10 cellular contexts compared by ENCODE assay signal in the genomic region with DNA sequence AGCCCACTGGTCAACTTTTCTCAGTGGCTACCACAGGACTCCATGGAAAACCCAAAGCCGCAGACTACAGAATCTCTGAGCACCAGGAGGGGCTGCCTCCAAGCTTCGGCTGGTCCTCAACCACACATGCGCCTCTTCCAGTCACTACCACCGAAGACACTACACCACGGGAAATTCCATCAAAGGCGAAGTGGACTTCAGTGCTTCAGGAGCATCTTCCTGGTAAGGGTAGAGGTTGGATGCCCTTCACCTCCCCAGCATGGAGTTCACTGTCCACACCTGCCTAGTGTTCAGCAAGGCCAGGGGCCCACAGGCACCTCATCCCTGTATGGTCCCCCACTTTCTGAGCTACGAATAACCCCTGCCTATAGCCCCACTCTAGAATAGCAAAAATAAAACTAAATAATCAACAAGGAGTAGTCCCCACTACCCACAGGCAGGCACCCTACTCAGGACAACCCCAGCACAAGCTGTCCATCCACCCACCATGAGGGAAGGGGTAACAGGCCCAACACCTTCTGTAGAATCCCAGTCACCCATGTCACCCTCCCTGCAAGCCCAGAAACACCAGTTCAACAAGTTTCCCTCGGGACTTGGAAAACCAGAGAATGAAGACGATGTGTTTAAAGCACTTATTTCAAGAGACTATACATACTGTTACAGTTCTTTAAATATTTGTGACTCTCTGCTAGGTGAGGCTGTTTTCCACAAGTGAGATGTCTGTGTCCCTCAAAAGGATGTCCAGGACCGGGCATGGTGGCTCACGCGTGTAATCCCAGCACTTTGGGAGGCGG. TPM values are rescaled to one million over a fixed set of nuclear protein-coding genes. Genes with fewer than 3 reads are reported as not detected.
A peak's percentile ranks its signal among the peaks of the same experiment; 100 is the strongest.
DNase-seq lines count a peak whose midpoint lies in the region; ATAC-seq and TF ChIP-seq lines count a peak whose summit lies in the region.
"Had no signal": no experiment of that assay in that cellular context is flagged by ENCODE, and none has a peak within 500 bp of the region (broad histone marks: within the 10 kb centered on the region; RNA-seq: fewer than 3 reads in every experiment).

No MANE protein-coding gene starts in this region.

- intact Hi-C loops in Calu3 (cut with micrococcal nuclease; ENCODE audit: unreplicated experiment) (loop anchor here (1.0 kb wide), 1 partner anchor 9 kb away; no protein-coding TSS in a partner anchor), breast epithelium (cut with DNase I; ENCODE audit: low total_unique reads) (no loop called here), body of pancreas (cut with DNase I) (no loop called here)

- H3K36me3 Mint-ChIP-seq in Calu3 (ENCODE audit: insufficient read depth, unreplicated experiment) = peaks cover 58% of the 10 kb centered on the region

- H4K20me1 ChIP-seq in neural cell (ENCODE audit: insufficient read depth) = peaks cover 12% of the 10 kb centered on the region

- DNase-seq in Calu3 (no peak), LNCaP clone FGC (ENCODE audit: low read depth) (no peak), breast epithelium (ENCODE audit: low spot score in 2 of 2) (no peak), body of pancreas (no peak)
- no peak for DNase-seq in stimulated activated CD4-positive, alpha-beta T cell treated with anti-CD3 and anti-CD28 coated beads, Interleukin-4, amount 100 ng/mL, for 4 hours
- DNase-seq: anterior cingulate cortex, substantia nigra had no signal

- peak overlapping the region; percentile 18 for H3K27ac Mint-ChIP-seq in Calu3 (ENCODE audit: unreplicated experiment)

- no peak overlapping the region for H3K9ac ChIP-seq in neural cell (ENCODE audit: low read length)

- no peak for TF ChIP-seq CTCF in Calu3 (IDR thresholded peaks at IDR 0.05; ENCODE audit: unreplicated experiment)
- no peak for TF ChIP-seq CTCF in LNCaP clone FGC (IDR thresholded peaks at IDR 0.05; ENCODE audit: control insufficient read depth, extremely low read depth, insufficient read depth)
- no peak for TF ChIP-seq CTCF in breast epithelium (IDR thresholded peaks at IDR 0.05)
- no peak for TF ChIP-seq CTCF in neural cell (IDR thresholded peaks at IDR 0.05; ENCODE audit: poor library complexity, severe bottlenecking)
- TF ChIP-seq CTCF in body of pancreas (IDR thresholded peaks at IDR 0.05) = no peak

- H3K9me3 Mint-ChIP-seq in Calu3 (ENCODE audit: low read depth, unreplicated experiment) = no peaks in the 10 kb centered on the region

- no peaks in the 10 kb centered on the region for H3K9me3 ChIP-seq in breast epithelium
- H3K9me3 ChIP-seq in neural cell (ENCODE audit: low read length) = no peaks in the 10 kb centered on the region
- H3K9me3 ChIP-seq in body of pancreas = no peaks in the 10 kb centered on the region

- H3K9me2 ChIP-seq in neural cell (ENCODE audit: insufficient read depth, low read length) = no peaks in the 10 kb centered on the region

- no peaks in the 10 kb centered on the region for H3K36me3 ChIP-seq in breast epithelium
- no peaks in the 10 kb centered on the region for H3K36me3 ChIP-seq in neural cell (ENCODE audit: insufficient read depth, low read length)
- peaks cover 0 to 2% of the 10 kb centered on the region in 2 donors for H3K36me3 ChIP-seq in body of pancreas (replicated peaks in 1 of 2; ENCODE audit: insufficient read depth in 1 of 2, low read depth in 2 of 2)

- TF ChIP-seq EP300 in neural cell (conservative IDR thresholded peaks at IDR 0.05; ENCODE audit: poor library complexity, severe bottlenecking) = no peak

- 80 to 82% methylated on average over 13 of the region's 13 CpGs for WGBS in body of pancreas, 2 donors

- peaks cover 63% of the 10 kb centered on the region for H3K4me1 Mint-ChIP-seq in Calu3 (ENCODE audit: low read depth, unreplicated experiment)

- no peaks in the 10 kb centered on the region for H3K27me3 ChIP-seq in breast epithelium
- no peaks in the 10 kb centered on the region for H3K27me3 ChIP-seq in neural cell (ENCODE audit: insufficient read depth, low read depth, low read length)
- no peaks in the 10 kb centered on the region for H3K27me3 ChIP-seq in body of pancreas

- CTCF ChIA-PET in Calu3 (lab: Charles Lee) = no interaction called here

- peaks cover 53% of the 10 kb centered on the region for H3K79me2 ChIP-seq in neural cell (replicated peaks; ENCODE audit: insufficient read depth, low read length)

- BruUV-seq in Calu3 (replicated peaks; lab: Mats Ljungman, UMichigan) = no TSS peak

- no peak for ATAC-seq in GM21529 (IDR thresholded peaks at IDR 0.05; ENCODE audit: unreplicated experiment)
- ATAC-seq in GM19351 (IDR thresholded peaks at IDR 0.05; ENCODE audit: unreplicated experiment) = no peak
- ATAC-seq in body of pancreas = no peak

- no peak for TF ChIP-seq POLR2A in breast epithelium (IDR thresholded peaks at IDR 0.05)
- TF ChIP-seq POLR2A in body of pancreas (IDR thresholded peaks at IDR 0.05) = no peak

- H3K4me3 Mint-ChIP-seq in Calu3 (ENCODE audit: low read depth, unreplicated experiment) = peak overlapping the region; percentile 93

- no peak overlapping the region for H2AFZ ChIP-seq in neural cell (ENCODE audit: low read depth, low read length)

- TF ChIP-seq RAD21 in neural cell (conservative IDR thresholded peaks at IDR 0.05) = no peak

- H3K4me3 ChIP-seq in LNCaP clone FGC (ENCODE audit: low read depth, low read length) (peak overlapping the region; percentile 76), breast epithelium (peak overlapping the region in 1 of 3 donors; percentile 79), neural cell (ENCODE audit: low read length) (peak overlapping the region; percentile 95), body of pancreas (no peak overlapping the region)

- peaks cover 4% of the 10 kb centered on the region for H3F3A ChIP-seq in neural cell (ENCODE audit: insufficient read depth, low read length, poor library complexity, severe bottlenecking)

- H3K4me1 ChIP-seq in breast epithelium (peaks cover 9 to 20% of the 10 kb centered on the region in 2 donors), body of pancreas (peaks cover 48% of the 10 kb centered on the region)

- H3K27ac ChIP-seq in breast epithelium = peak overlapping the region; percentile 73 to 98
- H3K27ac ChIP-seq in neural cell (ENCODE audit: low read length) = no peak overlapping the region
- no peak overlapping the region for H3K27ac ChIP-seq in body of pancreas

- no peaks in the 10 kb centered on the region for H3K27me3 Mint-ChIP-seq in Calu3 (ENCODE audit: unreplicated experiment)

- no peak overlapping the region for H3K4me2 ChIP-seq in neural cell (ENCODE audit: low read length)

TF ChIP-seq in neural cell, 6 proteins besides CTCF, POLR2A, EP300 and RAD21:
- TF ChIP-seq TAF1 (IDR thresholded peaks at IDR 0.05; ENCODE audit: low read depth) (no peak), EZH2 (IDR thresholded peaks at IDR 0.05; ENCODE audit: borderline replicate concordance, insufficient read depth, low read length, poor library complexity, severe bottlenecking) (no peak), SMC3 (conservative IDR thresholded peaks at IDR 0.05; ENCODE audit: poor library complexity) (no peak), POLR2AphosphoS5 (IDR thresholded peaks at IDR 0.05) (no peak), MXI1 (conservative IDR thresholded peaks at IDR 0.05; ENCODE audit: poor library complexity, severe bottlenecking) (no peak)
- TF ChIP-seq, protein P1, sequence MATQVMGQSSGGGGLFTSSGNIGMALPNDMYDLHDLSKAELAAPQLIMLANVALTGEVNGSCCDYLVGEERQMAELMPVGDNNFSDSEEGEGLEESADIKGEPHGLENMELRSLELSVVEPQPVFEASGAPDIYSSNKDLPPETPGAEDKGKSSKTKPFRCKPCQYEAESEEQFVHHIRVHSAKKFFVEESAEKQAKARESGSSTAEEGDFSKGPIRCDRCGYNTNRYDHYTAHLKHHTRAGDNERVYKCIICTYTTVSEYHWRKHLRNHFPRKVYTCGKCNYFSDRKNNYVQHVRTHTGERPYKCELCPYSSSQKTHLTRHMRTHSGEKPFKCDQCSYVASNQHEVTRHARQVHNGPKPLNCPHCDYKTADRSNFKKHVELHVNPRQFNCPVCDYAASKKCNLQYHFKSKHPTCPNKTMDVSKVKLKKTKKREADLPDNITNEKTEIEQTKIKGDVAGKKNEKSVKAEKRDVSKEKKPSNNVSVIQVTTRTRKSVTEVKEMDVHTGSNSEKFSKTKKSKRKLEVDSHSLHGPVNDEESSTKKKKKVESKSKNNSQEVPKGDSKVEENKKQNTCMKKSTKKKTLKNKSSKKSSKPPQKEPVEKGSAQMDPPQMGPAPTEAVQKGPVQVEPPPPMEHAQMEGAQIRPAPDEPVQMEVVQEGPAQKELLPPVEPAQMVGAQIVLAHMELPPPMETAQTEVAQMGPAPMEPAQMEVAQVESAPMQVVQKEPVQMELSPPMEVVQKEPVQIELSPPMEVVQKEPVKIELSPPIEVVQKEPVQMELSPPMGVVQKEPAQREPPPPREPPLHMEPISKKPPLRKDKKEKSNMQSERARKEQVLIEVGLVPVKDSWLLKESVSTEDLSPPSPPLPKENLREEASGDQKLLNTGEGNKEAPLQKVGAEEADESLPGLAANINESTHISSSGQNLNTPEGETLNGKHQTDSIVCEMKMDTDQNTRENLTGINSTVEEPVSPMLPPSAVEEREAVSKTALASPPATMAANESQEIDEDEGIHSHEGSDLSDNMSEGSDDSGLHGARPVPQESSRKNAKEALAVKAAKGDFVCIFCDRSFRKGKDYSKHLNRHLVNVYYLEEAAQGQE (IDR thresholded peaks at IDR 0.05; ENCODE audit: borderline replicate concordance) = no peak

RNA-seq across cellular contexts. Expression of a gene that starts 2.6 kb away (rescaled TPM):
- 377 and 410 TPM in 2 replicates for total RNA-seq in Calu3 (2022)
- 100 to 1,000 TPM; 113 to 141 (median 118) TPM for total RNA-seq in breast epithelium
- 297 and 307 TPM in 2 replicates for polyA plus RNA-seq in neural cell
- polyA minus RNA-seq in neural cell = 169 and 187 TPM in 2 replicates
- total RNA-seq in body of pancreas = 10 to 100 TPM; 37.6 to 65.1 TPM

RNA-seq across cellular contexts. Expression of a gene that starts 33.7 kb away (rescaled TPM):
- total RNA-seq in Calu3 (2022) (104 TPM in 2 replicates), breast epithelium (10 to 100 TPM; 40.6 to 68.9 (median 41.0) TPM), body of pancreas (10 to 100 TPM; 20.4 to 28.0 TPM)
- 65.1 and 72.3 TPM in 2 replicates for polyA plus RNA-seq in neural cell
- polyA minus RNA-seq in neural cell = 55.8 and 67.7 TPM in 2 replicates

Comparison
In these comparisons a context has a peak if more than half of its experiments do, and no peak if none do; other contexts are left out.
1. H3K4me3 ChIP-seq: peak in LNCaP clone FGC (single experiment) and neural cell (single experiment); none in body of pancreas (0 of 2).
2. H3K27ac ChIP-seq: peak in breast epithelium (2 of 2); none in neural cell (single experiment) and body of pancreas (0 of 4).